ENCODE assay signal across 8 cellular contexts in genomic region chr10:80462986-80463741, GRCh38. TPM values are rescaled to one million over a fixed set of nuclear protein-coding genes. Genes with fewer than 3 reads are reported as not detected.
DNase-seq lines count a peak whose midpoint lies in the region; ATAC-seq, FAIRE-seq and TF ChIP-seq lines count a peak whose summit lies in the region.

No MANE protein-coding gene starts in this region.

- H3K9me3 ChIP-seq in thymus (ENCODE audit: control insufficient read depth) = no peaks in the 10 kb centered on the region

- H3K36me3 Mint-ChIP-seq in activated CD4-positive, alpha-beta T cell treated with anti-CD3 and anti-CD28 coated beads, Interleukin-2, amount 10 ng/mL, durations not matched to agents 7 days and 5 days (ENCODE audit: low read depth) = peaks cover 68% of the 10 kb centered on the region
- peaks cover 63% of the 10 kb centered on the region for H3K36me3 Mint-ChIP-seq in activated CD4-positive, alpha-beta memory T cell treated with anti-CD3 and anti-CD28 coated beads, Interleukin-2, amount 10 ng/mL, durations not matched to agents 7 days and 5 days (ENCODE audit: low read depth)

- TF ChIP-seq CTCF in D721Med (IDR thresholded peaks at IDR 0.05; ENCODE audit: insufficient read depth, missing control alignments) = no peak

- H3K4me1 ChIP-seq in thymus (ENCODE audit: control insufficient read depth, insufficient read depth, low read length) = peaks cover 89% of the 10 kb centered on the region

- DNase-seq in activated CD4-positive, alpha-beta T cell treated with anti-CD3 and anti-CD28 coated beads, Interleukin-2, amount 10 ng/mL, durations not matched to agents 7 days and 5 days = no peak
- no peak for DNase-seq in activated CD4-positive, alpha-beta T cell treated with anti-CD3 and anti-CD28 coated beads, Interleukin-2, amount 50 U/mL, for 1 hour
- no peak for DNase-seq in activated CD4-positive, alpha-beta memory T cell treated with anti-CD3 and anti-CD28 coated beads, Interleukin-2, amount 10 ng/mL, durations not matched to agents 7 days and 5 days
- DNase-seq in iris pigment epithelial cell (ENCODE audit: low read depth) (peak; percentile 67), D721Med (ENCODE audit: insufficient read length, low spot score) (no peak)

- 59% methylated on average over 5 of the region's 5 CpGs for WGBS in thymus

- POLR2A ChIA-PET in activated CD4-positive, alpha-beta T cell treated with anti-CD3 and anti-CD28 coated beads, Interleukin-2, amount 10 ng/mL, durations not matched to agents 7 days and 5 days (lab: Charles Lee) = no interaction called here
- POLR2A ChIA-PET in activated CD4-positive, alpha-beta memory T cell treated with anti-CD3 and anti-CD28 coated beads, Interleukin-2, amount 10 ng/mL, durations not matched to agents 7 days and 5 days (lab: Charles Lee) = interaction anchor here (1.0 to 21.7 kb wide), 7 partner anchors 5 to 38 kb away, joined by 5 to 404 read pairs (median 11); partner anchors contain the start of gene TSPAN14

- FAIRE-seq in D721Med (lab: Jason Lieb, UNC) = no peak

- peak; percentile 25 for ATAC-seq in HG02981 (IDR thresholded peaks at IDR 0.05; ENCODE audit: unreplicated experiment)
- no peak for ATAC-seq in GM21447 (IDR thresholded peaks at IDR 0.05; ENCODE audit: unreplicated experiment)

- H3K27me3 ChIP-seq in thymus (ENCODE audit: control insufficient read depth, insufficient read depth) = no peaks in the 10 kb centered on the region

- H3K4me3 Mint-ChIP-seq in activated CD4-positive, alpha-beta T cell treated with anti-CD3 and anti-CD28 coated beads, Interleukin-2, amount 10 ng/mL, durations not matched to agents 7 days and 5 days = peak overlapping the region; percentile 67
- peak overlapping the region; percentile 68 for H3K4me3 Mint-ChIP-seq in activated CD4-positive, alpha-beta memory T cell treated with anti-CD3 and anti-CD28 coated beads, Interleukin-2, amount 10 ng/mL, durations not matched to agents 7 days and 5 days

- no peaks in the 10 kb centered on the region for H3K27me3 Mint-ChIP-seq in activated CD4-positive, alpha-beta T cell treated with anti-CD3 and anti-CD28 coated beads, Interleukin-2, amount 10 ng/mL, durations not matched to agents 7 days and 5 days
- no peaks in the 10 kb centered on the region for H3K27me3 Mint-ChIP-seq in activated CD4-positive, alpha-beta memory T cell treated with anti-CD3 and anti-CD28 coated beads, Interleukin-2, amount 10 ng/mL, durations not matched to agents 7 days and 5 days

- peak overlapping the region; percentile 92 for H3K27ac Mint-ChIP-seq in activated CD4-positive, alpha-beta T cell treated with anti-CD3 and anti-CD28 coated beads, Interleukin-2, amount 10 ng/mL, durations not matched to agents 7 days and 5 days
- H3K27ac Mint-ChIP-seq in activated CD4-positive, alpha-beta memory T cell treated with anti-CD3 and anti-CD28 coated beads, Interleukin-2, amount 10 ng/mL, durations not matched to agents 7 days and 5 days = peak overlapping the region; percentile 90

- H3K9me3 Mint-ChIP-seq in activated CD4-positive, alpha-beta T cell treated with anti-CD3 and anti-CD28 coated beads, Interleukin-2, amount 10 ng/mL, durations not matched to agents 7 days and 5 days = no peaks in the 10 kb centered on the region
- no peaks in the 10 kb centered on the region for H3K9me3 Mint-ChIP-seq in activated CD4-positive, alpha-beta memory T cell treated with anti-CD3 and anti-CD28 coated beads, Interleukin-2, amount 10 ng/mL, durations not matched to agents 7 days and 5 days

- H3K27ac ChIP-seq in thymus (ENCODE audit: low read depth) = peak overlapping the region; percentile 33

- H3K4me1 Mint-ChIP-seq in activated CD4-positive, alpha-beta T cell treated with anti-CD3 and anti-CD28 coated beads, Interleukin-2, amount 10 ng/mL, durations not matched to agents 7 days and 5 days = peaks cover 96% of the 10 kb centered on the region
- peaks cover 99% of the 10 kb centered on the region for H3K4me1 Mint-ChIP-seq in activated CD4-positive, alpha-beta memory T cell treated with anti-CD3 and anti-CD28 coated beads, Interleukin-2, amount 10 ng/mL, durations not matched to agents 7 days and 5 days

- CTCF ChIA-PET in activated CD4-positive, alpha-beta T cell treated with anti-CD3 and anti-CD28 coated beads, Interleukin-2, amount 10 ng/mL, durations not matched to agents 7 days and 5 days (lab: Charles Lee) = interaction anchor here (0.6 to 4.9 kb wide), 10 partner anchors 8 to 1778 kb away, joined by 3 to 39 read pairs (median 4); no protein-coding TSS in a partner anchor
- CTCF ChIA-PET in activated CD4-positive, alpha-beta memory T cell treated with anti-CD3 and anti-CD28 coated beads, Interleukin-2, amount 10 ng/mL, durations not matched to agents 7 days and 5 days (lab: Charles Lee) = interaction anchor here (0.7 to 24.7 kb wide), 5 partner anchors 9 to 41 kb away, joined by 3 to 414 read pairs (median 3); partner anchors contain the start of gene TSPAN14

- no peak overlapping the region for H3K4me3 ChIP-seq in thymus (ENCODE audit: low read length)

- H3K36me3 ChIP-seq in thymus (ENCODE audit: control insufficient read depth, insufficient read depth) = no peaks in the 10 kb centered on the region

RNA-seq across cellular contexts. Expression of gene TSPAN14, which starts 9.1 kb away (rescaled TPM):
- total RNA-seq in activated CD4-positive, alpha-beta T cell treated with anti-CD3 and anti-CD28 coated beads, Interleukin-2, amount 10 ng/mL, durations not matched to agents 7 days and 5 days = 100 to 1,000 TPM; 127 to 143 TPM
- total RNA-seq in activated CD4-positive, alpha-beta memory T cell treated with anti-CD3 and anti-CD28 coated beads, Interleukin-2, amount 10 ng/mL, durations not matched to agents 7 days and 5 days = 100 to 1,000 TPM; 130 to 136 TPM
- 60.0 TPM for polyA plus RNA-seq in thymus

RNA-seq across cellular contexts. Expression of gene PRXL2A, which starts 54.8 kb away (rescaled TPM):
- 1 to 10 TPM; 5.4 to 5.7 TPM for total RNA-seq in activated CD4-positive, alpha-beta T cell treated with anti-CD3 and anti-CD28 coated beads, Interleukin-2, amount 10 ng/mL, durations not matched to agents 7 days and 5 days
- 1 to 10 TPM; 4.5 to 5.2 TPM for total RNA-seq in activated CD4-positive, alpha-beta memory T cell treated with anti-CD3 and anti-CD28 coated beads, Interleukin-2, amount 10 ng/mL, durations not matched to agents 7 days and 5 days
- polyA plus RNA-seq in thymus = 70.8 TPM
